ENCODE assay signal across 19 cellular contexts in the genomic region with DNA sequence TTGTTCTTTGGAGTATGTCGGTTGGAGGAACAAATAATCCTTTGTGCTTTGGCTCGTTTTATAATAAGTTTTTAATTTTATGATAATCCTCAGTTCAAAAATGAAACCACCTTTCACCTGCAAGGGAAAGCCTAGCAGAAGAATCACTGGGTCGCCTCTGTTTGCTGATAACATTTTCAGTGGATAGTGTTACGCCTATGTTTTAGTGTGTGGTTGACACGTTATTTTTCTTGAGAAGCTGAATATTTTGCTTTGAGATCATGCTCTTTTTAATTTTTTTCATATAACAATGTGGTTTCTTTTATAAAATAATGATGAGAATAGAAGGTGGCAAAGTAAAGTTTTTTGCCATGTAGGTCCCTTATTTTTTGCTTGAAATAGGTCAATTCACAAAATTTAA.
DNase-seq lines count a peak whose midpoint lies in the region; ATAC-seq, FAIRE-seq and TF ChIP-seq lines count a peak whose summit lies in the region.
"Had no signal": no experiment of that assay in that cellular context is flagged by ENCODE, and none has a peak within 500 bp of the region (broad histone marks: within the 10 kb centered on the region; RNA-seq: fewer than 3 reads in every experiment).

No MANE protein-coding gene starts in this region.

- no peaks in the 10 kb centered on the region for H3K9me1 ChIP-seq in K562 (ENCODE audit: control insufficient read depth, insufficient read depth, low read length)

- H3K9me3 ChIP-seq in K562 (replicated peaks; ENCODE audit: control insufficient read depth, insufficient read depth, low read depth, low read length), result no peaks in the 10 kb centered on the region
- no peaks in the 10 kb centered on the region for H3K9me3 ChIP-seq in neutrophil
- no peaks in the 10 kb centered on the region for H3K9me3 ChIP-seq in prostate gland
- H3K9me3 ChIP-seq: Caco-2, HAP-1 had no signal

- peaks cover 63% of the 10 kb centered on the region for H3K4me1 Mint-ChIP-seq in CD14-positive monocyte
- H3K4me1 Mint-ChIP-seq: CD4-positive, CD25-positive, alpha-beta regulatory T cell had no signal

- H3K9ac ChIP-seq in K562 (ENCODE audit: insufficient read depth in 1 of 2, low read depth in 2 of 2, low read length in 2 of 2), result no peak overlapping the region

- 29% methylated on average over 5 of the region's 5 CpGs for WGBS in K562 (ENCODE audit: insufficient coverage, low coverage, missing lambda C conversion rate)
- WGBS in prostate gland, result 85% methylated on average over 5 of the region's 5 CpGs

- H3K36me3 ChIP-seq in K562 (ENCODE audit: control insufficient read depth, insufficient read depth, low read length) (no peaks in the 10 kb centered on the region), neutrophil (no peaks in the 10 kb centered on the region), prostate gland (no peaks in the 10 kb centered on the region)
- H3K36me3 ChIP-seq: HAP-1 had no signal

- H3K79me2 ChIP-seq in K562 (ENCODE audit: control insufficient read depth, insufficient read depth, low read length), result no peaks in the 10 kb centered on the region

- no peak overlapping the region for H3K4me2 ChIP-seq in K562 (ENCODE audit: insufficient read depth, low read length)

- no peak for TF ChIP-seq POLR2A in K562 (conservative IDR thresholded peaks at IDR 0.05)
- TF ChIP-seq POLR2A in prostate gland (IDR thresholded peaks at IDR 0.05), result no peak

- ATAC-seq in K562, result no peak
- ATAC-seq: CD8-positive, alpha-beta T cell had no signal

- H3K27me3 Mint-ChIP-seq in CD14-positive monocyte (ENCODE audit: low read depth in 3 of 3), result no peaks in the 10 kb centered on the region

- no peak overlapping the region for H3K4me3 ChIP-seq in HL-60 (replicated peaks; ENCODE audit: insufficient read depth, low read length)
- no peak overlapping the region for H3K4me3 ChIP-seq in K562
- no peak overlapping the region for H3K4me3 ChIP-seq in neutrophil (ENCODE audit: low read depth in 1 of 2, low read length in 1 of 2)
- no peak overlapping the region for H3K4me3 ChIP-seq in prostate gland
- H3K4me3 ChIP-seq: HAP-1 had no signal

- BruUV-seq in K562 (replicated peaks; lab: Mats Ljungman, UMichigan), result no TSS peak

- TF ChIP-seq RAD21 in K562 (CRISPR knock-in tag; conservative IDR thresholded peaks at IDR 0.05 in 1 of 2, IDR thresholded peaks at IDR 0.05 in 1 of 2), result no peak

- peaks cover 3 to 6% of the 10 kb centered on the region in 2 donors for H3K36me3 Mint-ChIP-seq in CD14-positive monocyte
- H3K36me3 Mint-ChIP-seq: CD4-positive, CD25-positive, alpha-beta regulatory T cell; CD8-positive, alpha-beta T cell had no signal

- in situ Hi-C loops in K562 (cut with MboI), result no loop called here

- peak overlapping the region; percentile 8; the same call in 1 of the 2 replicates for H3K27ac ChIP-seq in HL-60 (replicated peaks)
- no peak overlapping the region for H3K27ac ChIP-seq in K562 (ENCODE audit: extremely low read depth, low read depth, low read length)
- H3K27ac ChIP-seq in neutrophil, result peak overlapping the region; percentile 56
- H3K27ac ChIP-seq in prostate gland, result no peak overlapping the region

- no peaks in the 10 kb centered on the region; a peak in 1 of 5 replicates for H3K4me1 ChIP-seq in K562 (replicated peaks in 1 of 2; ENCODE audit: control insufficient read depth in 2 of 2, insufficient read depth in 2 of 2, low read length in 2 of 2)
- H3K4me1 ChIP-seq in neutrophil (ENCODE audit: control insufficient read depth in 1 of 2, insufficient read depth in 1 of 2, low read depth in 1 of 2, low read length in 1 of 2), result peaks cover 34 to 43% of the 10 kb centered on the region in 2 experiments
- H3K4me1 ChIP-seq in prostate gland (replicated peaks), result no peaks in the 10 kb centered on the region
- H3K4me1 ChIP-seq: Caco-2, HAP-1 had no signal

- intact Hi-C loops in CD14-positive monocyte (cut with micrococcal nuclease), result no loop called here
- intact Hi-C loops in K562 (cut with micrococcal nuclease), result no loop called here
- intact Hi-C loops in prostate gland (cut with DNase I), result no loop called here

- H3K4me3 Mint-ChIP-seq in CD14-positive monocyte, result no peak overlapping the region
- H3K4me3 Mint-ChIP-seq: CD8-positive, alpha-beta T cell; HFFc6 had no signal

- peak overlapping the region; percentile 58 for H2AFZ ChIP-seq in K562 (ENCODE audit: low read depth, low read length)

- FAIRE-seq in K562 (lab: Jason Lieb, UNC), result no peak
- FAIRE-seq: G401.6, GM12892, H54 had no signal

- DNase-seq in CD14-positive monocyte (ENCODE audit: low spot score) (no peak), HL-60 (ENCODE audit: low read depth in 1 of 2, low spot score in 1 of 2) (no peak), K562 (ENCODE audit: extremely low read depth in 1 of 4, low spot score in 3 of 4) (no peak), NCI-H2107 treated with DMSO at 0.1 percent for 48 hours (lab: John Stamatoyannopoulos, UW; ENCODE audit: unreplicated experiment) (no peak), HT-29 (ENCODE audit: low spot score) (no peak), prostate gland (ENCODE audit: low spot score) (no peak)
- DNase-seq: C1 segment of cervical spinal cord; Caco-2; CD4-positive, CD25-positive, alpha-beta regulatory T cell; CD8-positive, alpha-beta T cell; DMS153; DND-41; GOT3; HFFc6 had no signal

- CTCF ChIA-PET in K562 (lab: Yijun Ruan, JAX; ENCODE audit: low intra/inter-chr PET ratio), result no interaction called here

- no peak for TF ChIP-seq EP300 in K562 (IDR thresholded peaks at IDR 0.05; ENCODE audit: low read length)

- POLR2A ChIA-PET in K562 (lab: Yijun Ruan, JAX), result no interaction called here

- H3K27me3 ChIP-seq in HL-60 (ENCODE audit: insufficient read depth, poor library complexity, severe bottlenecking) (no peaks in the 10 kb centered on the region), K562 (ENCODE audit: control insufficient read depth in 2 of 2, insufficient read depth in 2 of 2, low read length in 2 of 2) (no peaks in the 10 kb centered on the region), neutrophil (no peaks in the 10 kb centered on the region), prostate gland (replicated peaks; ENCODE audit: insufficient read depth) (no peaks in the 10 kb centered on the region)

- no peaks in the 10 kb centered on the region for H4K20me1 ChIP-seq in K562 (replicated peaks; ENCODE audit: control insufficient read depth, insufficient read depth, low read length)

- H3K9me3 Mint-ChIP-seq in CD14-positive monocyte, result peaks cover 0 to 9% (median 3%) of the 10 kb centered on the region in 7 donors
- H3K9me3 Mint-ChIP-seq: CD8-positive, alpha-beta T cell; HFFc6 had no signal

- no peak for TF ChIP-seq CTCF in CD14-positive monocyte (IDR thresholded peaks at IDR 0.05)
- TF ChIP-seq CTCF in HL-60 (IDR thresholded peaks at IDR 0.05; ENCODE audit: insufficient read depth, low read length), result no peak
- no peak for TF ChIP-seq CTCF in K562 (IDR thresholded peaks at IDR 0.05 in 2 of 3, conservative IDR thresholded peaks at IDR 0.05 in 1 of 3; ENCODE audit: insufficient read depth in 2 of 3, low read depth in 1 of 3, low read length in 3 of 3)
- TF ChIP-seq CTCF in neutrophil (IDR thresholded peaks at IDR 0.05), result no peak
- no peak for TF ChIP-seq CTCF in prostate gland (IDR thresholded peaks at IDR 0.05)

- H3K27ac Mint-ChIP-seq in CD14-positive monocyte, result peak overlapping the region; percentile 79 to 98 (median 94)
- H3K27ac Mint-ChIP-seq: CD4-positive, CD25-positive, alpha-beta regulatory T cell; CD8-positive, alpha-beta T cell; HFFc6 had no signal

TF ChIP-seq in K562, 482 proteins besides CTCF, POLR2A, EP300 and RAD21:
- TF ChIP-seq NONO (IDR thresholded peaks at IDR 0.05; ENCODE audit: low read depth in 2 of 2, low read length in 1 of 2) (no peak), YBX1 (IDR thresholded peaks at IDR 0.05) (no peak), ILK (tag; IDR thresholded peaks at IDR 0.05; ENCODE audit: borderline replicate concordance, low read depth) (no peak), COPS2 (conservative IDR thresholded peaks at IDR 0.05) (no peak), HDAC3 (IDR thresholded peaks at IDR 0.05; ENCODE audit: borderline replicate concordance, partially characterized antibody) (no peak), ETV6 (IDR thresholded peaks at IDR 0.05; ENCODE audit: borderline replicate concordance in 1 of 2, low read depth in 2 of 2, low read length in 1 of 2) (no peak), ETV6 (CRISPR knock-in tag; IDR thresholded peaks at IDR 0.05; ENCODE audit: borderline replicate concordance) (no peak), CBX1 (IDR thresholded peaks at IDR 0.05; ENCODE audit: low read depth) (no peak), ZFP36 (IDR thresholded peaks at IDR 0.05; ENCODE audit: low read depth, low read length, partially characterized antibody) (no peak), RBM34 (IDR thresholded peaks at IDR 0.05; ENCODE audit: borderline replicate concordance, insufficient read depth, low read length) (no peak), BHLHE40 (IDR thresholded peaks at IDR 0.05; ENCODE audit: low read length) (no peak)
- TF ChIP-seq, protein P1, sequence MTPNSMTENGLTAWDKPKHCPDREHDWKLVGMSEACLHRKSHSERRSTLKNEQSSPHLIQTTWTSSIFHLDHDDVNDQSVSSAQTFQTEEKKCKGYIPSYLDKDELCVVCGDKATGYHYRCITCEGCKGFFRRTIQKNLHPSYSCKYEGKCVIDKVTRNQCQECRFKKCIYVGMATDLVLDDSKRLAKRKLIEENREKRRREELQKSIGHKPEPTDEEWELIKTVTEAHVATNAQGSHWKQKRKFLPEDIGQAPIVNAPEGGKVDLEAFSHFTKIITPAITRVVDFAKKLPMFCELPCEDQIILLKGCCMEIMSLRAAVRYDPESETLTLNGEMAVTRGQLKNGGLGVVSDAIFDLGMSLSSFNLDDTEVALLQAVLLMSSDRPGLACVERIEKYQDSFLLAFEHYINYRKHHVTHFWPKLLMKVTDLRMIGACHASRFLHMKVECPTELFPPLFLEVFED (CRISPR knock-in tag; conservative IDR thresholded peaks at IDR 0.05), result no peak
- TF ChIP-seq, protein P2, sequence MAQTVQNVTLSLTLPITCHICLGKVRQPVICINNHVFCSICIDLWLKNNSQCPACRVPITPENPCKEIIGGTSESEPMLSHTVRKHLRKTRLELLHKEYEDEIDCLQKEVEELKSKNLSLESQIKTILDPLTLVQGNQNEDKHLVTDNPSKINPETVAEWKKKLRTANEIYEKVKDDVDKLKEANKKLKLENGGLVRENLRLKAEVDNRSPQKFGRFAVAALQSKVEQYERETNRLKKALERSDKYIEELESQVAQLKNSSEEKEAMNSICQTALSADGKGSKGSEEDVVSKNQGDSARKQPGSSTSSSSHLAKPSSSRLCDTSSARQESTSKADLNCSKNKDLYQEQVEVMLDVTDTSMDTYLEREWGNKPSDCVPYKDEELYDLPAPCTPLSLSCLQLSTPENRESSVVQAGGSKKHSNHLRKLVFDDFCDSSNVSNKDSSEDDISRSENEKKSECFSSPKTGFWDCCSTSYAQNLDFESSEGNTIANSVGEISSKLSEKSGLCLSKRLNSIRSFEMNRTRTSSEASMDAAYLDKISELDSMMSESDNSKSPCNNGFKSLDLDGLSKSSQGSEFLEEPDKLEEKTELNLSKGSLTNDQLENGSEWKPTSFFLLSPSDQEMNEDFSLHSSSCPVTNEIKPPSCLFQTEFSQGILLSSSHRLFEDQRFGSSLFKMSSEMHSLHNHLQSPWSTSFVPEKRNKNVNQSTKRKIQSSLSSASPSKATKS (CRISPR knock-in tag; IDR thresholded peaks at IDR 0.05), result no peak

Comparison
In these comparisons a context has a peak if more than half of its experiments do, and no peak if none do; other contexts are left out.
1. H3K27ac ChIP-seq: peak in HL-60 (single experiment) and neutrophil (single experiment); none in K562 (single experiment) and prostate gland (0 of 2).